10 cellular contexts compared by ENCODE assay signal in the genomic region with DNA sequence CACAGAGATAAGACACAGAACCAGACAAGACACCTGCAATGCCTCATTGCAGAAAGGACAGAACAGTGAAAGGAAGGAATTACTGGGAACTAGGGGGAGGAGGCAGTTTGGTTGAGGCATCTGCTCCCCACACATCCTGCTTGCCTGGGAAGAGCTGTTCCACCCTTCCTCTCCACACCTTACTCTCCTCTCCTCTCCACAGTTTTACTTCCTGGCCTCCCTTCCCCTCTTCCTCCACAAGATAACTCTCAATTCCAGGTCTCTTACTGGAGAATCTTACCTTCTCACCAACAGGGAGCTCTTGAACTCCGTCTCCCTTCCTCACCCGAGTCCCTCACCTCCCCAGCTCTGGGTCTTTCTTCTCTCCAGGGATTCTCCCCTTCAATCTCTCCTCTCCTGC. TPM values are rescaled to one million over a fixed set of nuclear protein-coding genes. Genes with fewer than 3 reads are reported as not detected.
A peak's percentile ranks its signal among the peaks of the same experiment; 100 is the strongest.
DNase-seq lines count a peak whose midpoint lies in the region; ATAC-seq lines count a peak whose summit lies in the region.
"Had no signal": no experiment of that assay in that cellular context is flagged by ENCODE, and none has a peak within 500 bp of the region (broad histone marks: within the 10 kb centered on the region; RNA-seq: fewer than 3 reads in every experiment).

No MANE protein-coding gene starts in this region.

- H3K9me3 Mint-ChIP-seq in activated CD4-positive, alpha-beta T cell treated with anti-CD3 and anti-CD28 coated beads for 36 hours (ENCODE audit: low read depth): no peaks in the 10 kb centered on the region
- no peaks in the 10 kb centered on the region for H3K9me3 Mint-ChIP-seq in effector memory CD8-positive, alpha-beta T cell
- no peaks in the 10 kb centered on the region for H3K9me3 Mint-ChIP-seq in stimulated activated naive CD8-positive, alpha-beta T cell treated with anti-CD3 and anti-CD28 coated beads, Interleukin-15, amount 100 ng/mL, for 72 hours

- POLR2A ChIA-PET in activated CD4-positive, alpha-beta T cell treated with anti-CD3 and anti-CD28 coated beads for 36 hours (lab: Charles Lee): no interaction called here

- no peaks in the 10 kb centered on the region for H3K27me3 Mint-ChIP-seq in activated CD4-positive, alpha-beta T cell treated with anti-CD3 and anti-CD28 coated beads for 36 hours
- no peaks in the 10 kb centered on the region for H3K27me3 Mint-ChIP-seq in effector memory CD8-positive, alpha-beta T cell
- H3K27me3 Mint-ChIP-seq in stimulated activated naive CD8-positive, alpha-beta T cell treated with anti-CD3 and anti-CD28 coated beads, Interleukin-15, amount 100 ng/mL, for 72 hours: no peaks in the 10 kb centered on the region

- peak overlapping the region; percentile 89 for H3K27ac Mint-ChIP-seq in activated CD4-positive, alpha-beta T cell treated with anti-CD3 and anti-CD28 coated beads for 36 hours
- peak overlapping the region; percentile 89 to 94 for H3K27ac Mint-ChIP-seq in effector memory CD8-positive, alpha-beta T cell
- peak overlapping the region; percentile 6 to 74 for H3K27ac Mint-ChIP-seq in stimulated activated naive CD8-positive, alpha-beta T cell treated with anti-CD3 and anti-CD28 coated beads, Interleukin-15, amount 100 ng/mL, for 72 hours

- H3K36me3 Mint-ChIP-seq in activated CD4-positive, alpha-beta T cell treated with anti-CD3 and anti-CD28 coated beads for 36 hours (ENCODE audit: low read depth): peaks cover 58% of the 10 kb centered on the region
- H3K36me3 Mint-ChIP-seq in effector memory CD8-positive, alpha-beta T cell (ENCODE audit: insufficient read depth): peaks cover 30% of the 10 kb centered on the region

- CTCF ChIA-PET in activated CD4-positive, alpha-beta T cell treated with anti-CD3 and anti-CD28 coated beads for 36 hours (lab: Charles Lee): no interaction called here

- ATAC-seq in activated CD4-positive, alpha-beta T cell treated with anti-CD3 and anti-CD28 coated beads for 36 hours: no peak
- ATAC-seq in effector memory CD8-positive, alpha-beta T cell (replicated peaks): no peak
- no peak for ATAC-seq in stimulated activated naive CD8-positive, alpha-beta T cell treated with anti-CD3 and anti-CD28 coated beads, Interleukin-15, amount 100 ng/mL, for 72 hours
- ATAC-seq in HG02623 (IDR thresholded peaks at IDR 0.05; ENCODE audit: unreplicated experiment): no peak

- intact Hi-C loops in activated CD4-positive, alpha-beta T cell treated with anti-CD3 and anti-CD28 coated beads for 36 hours (cut with DNase I, micrococcal nuclease): loop anchor here in 1 of 2 experiments (5.0 to 10.0 kb wide), 5 partner anchors 518 to 1269 kb away; partner anchors contain the start of genes ATP6V0B, DPH2, SLC6A9 and YBX1

- peak overlapping the region; percentile 90 for H3K4me3 Mint-ChIP-seq in activated CD4-positive, alpha-beta T cell treated with anti-CD3 and anti-CD28 coated beads for 36 hours
- H3K4me3 Mint-ChIP-seq in effector memory CD8-positive, alpha-beta T cell: peak overlapping the region; percentile 90
- peak overlapping the region; percentile 88 to 90 for H3K4me3 Mint-ChIP-seq in stimulated activated naive CD8-positive, alpha-beta T cell treated with anti-CD3 and anti-CD28 coated beads, Interleukin-15, amount 100 ng/mL, for 72 hours

- H3K4me1 Mint-ChIP-seq in activated CD4-positive, alpha-beta T cell treated with anti-CD3 and anti-CD28 coated beads for 36 hours: peaks cover 47% of the 10 kb centered on the region
- peaks cover 24 to 46% of the 10 kb centered on the region in 2 donors for H3K4me1 Mint-ChIP-seq in effector memory CD8-positive, alpha-beta T cell (ENCODE audit: low read depth in 2 of 2)
- peaks cover 81% of the 10 kb centered on the region for H3K4me1 Mint-ChIP-seq in stimulated activated naive CD8-positive, alpha-beta T cell treated with anti-CD3 and anti-CD28 coated beads, Interleukin-15, amount 100 ng/mL, for 72 hours

- no peak for DNase-seq in activated CD4-positive, alpha-beta T cell treated with anti-CD3 and anti-CD28 coated beads for 36 hours
- DNase-seq in activated CD4-positive, alpha-beta T cell treated with anti-CD3 and anti-CD28 coated beads for 4 hours: no peak
- no peak for DNase-seq in effector memory CD8-positive, alpha-beta T cell
- no peak for DNase-seq in stimulated activated naive CD8-positive, alpha-beta T cell treated with anti-CD3 and anti-CD28 coated beads, Interleukin-15, amount 100 ng/mL, for 72 hours
- DNase-seq in effector CD8-positive, alpha-beta T cell (lab: John Stamatoyannopoulos, UW): no peak
- DNase-seq: ACHN; effector memory CD4-positive, alpha-beta T cell; SIG-M5 had no signal

RNA-seq across cellular contexts. Expression of gene ELOVL1, which starts 2.1 kb away (rescaled TPM):
- total RNA-seq in activated CD4-positive, alpha-beta T cell treated with anti-CD3 and anti-CD28 coated beads for 36 hours: 10 to 100 TPM; 56.0 to 72.1 TPM

RNA-seq across cellular contexts. Expression of gene CDC20, which starts 6.9 kb away (rescaled TPM):
- 100 to 1,000 TPM; 158 to 163 TPM for total RNA-seq in activated CD4-positive, alpha-beta T cell treated with anti-CD3 and anti-CD28 coated beads for 36 hours

RNA-seq across cellular contexts. Expression of gene MED8, which starts 23.9 kb away (rescaled TPM):
- total RNA-seq in activated CD4-positive, alpha-beta T cell treated with anti-CD3 and anti-CD28 coated beads for 36 hours: 10 to 100 TPM; 32.3 to 36.6 TPM

RNA-seq across cellular contexts. Expression of gene SZT2, which starts 24.0 kb away (rescaled TPM):
- 10 to 100 TPM; 33.6 to 36.3 TPM for total RNA-seq in activated CD4-positive, alpha-beta T cell treated with anti-CD3 and anti-CD28 coated beads for 36 hours

RNA-seq across cellular contexts. Expression of gene MPL, which starts 28.1 kb away (rescaled TPM):
- not detected for total RNA-seq in activated CD4-positive, alpha-beta T cell treated with anti-CD3 and anti-CD28 coated beads for 36 hours
- total RNA-seq: skeletal muscle tissue had no signal

Comparison
In these comparisons a context has a peak if more than half of its experiments do, and no peak if none do; other contexts are left out.
1. H3K27ac Mint-ChIP-seq: peak in every context shown above with its lines; median percentile 92 in effector memory CD8-positive, alpha-beta T cell; 89 in activated CD4-positive, alpha-beta T cell treated with anti-CD3 and anti-CD28 coated beads for 36 hours; 40 in stimulated activated naive CD8-positive, alpha-beta T cell treated with anti-CD3 and anti-CD28 coated beads, Interleukin-15, amount 100 ng/mL, for 72 hours.